In genomic region chr7:102514881-102515721, GRCh38 we compare ENCODE assay signal across 12 cellular contexts. TPM values are rescaled to one million over a fixed set of nuclear protein-coding genes. Genes with fewer than 3 reads are reported as not detected.
DNase-seq lines count a peak whose midpoint lies in the region; ATAC-seq, FAIRE-seq and TF ChIP-seq lines count a peak whose summit lies in the region.
"Not testable (repeated sequence)": the region's sequence is repeated elsewhere in the genome, so short reads cannot be mapped to it uniquely, and the experiment has no call there.
"Had no signal": no experiment of that assay in that cellular context is flagged by ENCODE, and none has a peak within 500 bp of the region (broad histone marks: within the 10 kb centered on the region; RNA-seq: fewer than 3 reads in every experiment).

No MANE protein-coding gene starts in this region.

- not testable (repeated sequence) for H3K4me1 Mint-ChIP-seq in activated CD4-positive, alpha-beta T cell treated with anti-CD3 and anti-CD28 coated beads, Interleukin-2, amount 10 ng/mL, durations not matched to agents 24 days and 14 days

- ATAC-seq in GM18909 (IDR thresholded peaks at IDR 0.05; ENCODE audit: poor library complexity, unreplicated experiment) (peak; percentile 68), GM21367 (IDR thresholded peaks at IDR 0.05; ENCODE audit: unreplicated experiment) (peak; percentile 60), HG02623 (IDR thresholded peaks at IDR 0.05; ENCODE audit: unreplicated experiment) (peak; percentile 63), HG03060 (IDR thresholded peaks at IDR 0.05; ENCODE audit: low read depth, unreplicated experiment) (peak; percentile 49), HG03457 (IDR thresholded peaks at IDR 0.05; ENCODE audit: unreplicated experiment) (peak; percentile 50), mucosa of descending colon (peak; percentile 2)

- H3K4me3 ChIP-seq in mucosa of descending colon = not testable (repeated sequence)

- not testable (repeated sequence) for H3K27ac Mint-ChIP-seq in activated CD4-positive, alpha-beta T cell treated with anti-CD3 and anti-CD28 coated beads, Interleukin-2, amount 10 ng/mL, durations not matched to agents 24 days and 14 days

- H3K4me3 Mint-ChIP-seq in activated CD4-positive, alpha-beta T cell treated with anti-CD3 and anti-CD28 coated beads, Interleukin-2, amount 10 ng/mL, durations not matched to agents 24 days and 14 days = not testable (repeated sequence)

- TF ChIP-seq CTCF in mucosa of descending colon (IDR thresholded peaks at IDR 0.05) = not testable (repeated sequence)

- not testable (repeated sequence) for H3K36me3 Mint-ChIP-seq in activated CD4-positive, alpha-beta T cell treated with anti-CD3 and anti-CD28 coated beads, Interleukin-2, amount 10 ng/mL, durations not matched to agents 24 days and 14 days (ENCODE audit: low read depth)

- not testable (repeated sequence) for H3K9me3 ChIP-seq in mucosa of descending colon

- TF ChIP-seq POLR2A in GM12891 (IDR thresholded peaks at IDR 0.05; ENCODE audit: low read depth, low read length) = not testable (repeated sequence)

- H3K36me3 ChIP-seq in mucosa of descending colon (ENCODE audit: low read depth) = not testable (repeated sequence)

- DNase-seq in GM12891 (ENCODE audit: insufficient read length, low spot score); mucosa of descending colon: not testable (repeated sequence)
- DNase-seq in activated CD4-positive, alpha-beta T cell treated with anti-CD3 and anti-CD28 coated beads, Interleukin-2, amount 10 ng/mL, durations not matched to agents 24 days and 14 days = peak; percentile 54

- FAIRE-seq in GM12891 (lab: Jason Lieb, UNC) = peak; percentile 89

- not testable (repeated sequence) for H3K27me3 Mint-ChIP-seq in activated CD4-positive, alpha-beta T cell treated with anti-CD3 and anti-CD28 coated beads, Interleukin-2, amount 10 ng/mL, durations not matched to agents 24 days and 14 days

- not testable (repeated sequence) for H3K4me1 ChIP-seq in mucosa of descending colon (ENCODE audit: low read depth)

- intact Hi-C loops in activated CD4-positive, alpha-beta T cell treated with anti-CD3 and anti-CD28 coated beads, Interleukin-2, amount 10 ng/mL, durations not matched to agents 24 days and 14 days (cut with micrococcal nuclease); mucosa of descending colon (cut with DNase I, micrococcal nuclease): not testable (repeated sequence)

- H3K9me3 Mint-ChIP-seq in activated CD4-positive, alpha-beta T cell treated with anti-CD3 and anti-CD28 coated beads, Interleukin-2, amount 10 ng/mL, durations not matched to agents 24 days and 14 days = not testable (repeated sequence)

RNA-seq across cellular contexts. Expression of gene RASA4B, which starts 2.5 kb away (rescaled TPM):
- 13.7 TPM for polyA plus RNA-seq in GM12891 (2012; ENCODE audit: low read depth, missing spikeins)
- 27.1 and 28.6 TPM in 2 replicates for total RNA-seq in activated CD4-positive, alpha-beta T cell treated with anti-CD3 and anti-CD28 coated beads, Interleukin-2, amount 10 ng/mL, durations not matched to agents 24 days and 14 days
- total RNA-seq in mucosa of descending colon = 10 to 100 TPM in 2 of 3 donors, 1 to 10 TPM in 1; 8.0 to 30.8 (median 12.2) TPM

RNA-seq across cellular contexts. Expression of gene UPK3BL2, which starts 28.4 kb away (rescaled TPM):
- 5.6 TPM for polyA plus RNA-seq in GM12891 (2012; ENCODE audit: low read depth, missing spikeins)
- total RNA-seq in activated CD4-positive, alpha-beta T cell treated with anti-CD3 and anti-CD28 coated beads, Interleukin-2, amount 10 ng/mL, durations not matched to agents 24 days and 14 days = 14.1 and 19.2 TPM in 2 replicates
- total RNA-seq in mucosa of descending colon = 10 to 100 TPM in 2 of 3 donors, 1 to 10 TPM in 1; 9.7 to 23.9 (median 18.7) TPM

RNA-seq across cellular contexts. Expression of gene SPDYE2, which starts 35.9 kb away (rescaled TPM):
- 0.12 TPM for polyA plus RNA-seq in GM12891 (2012; ENCODE audit: low read depth, missing spikeins)
- 0.19 TPM in 1 of 2 replicates, not detected in the other for total RNA-seq in activated CD4-positive, alpha-beta T cell treated with anti-CD3 and anti-CD28 coated beads, Interleukin-2, amount 10 ng/mL, durations not matched to agents 24 days and 14 days
- not detected for total RNA-seq in mucosa of descending colon
- total RNA-seq: activated naive CD4-positive, alpha-beta T cell treated with anti-CD3 and anti-CD28 coated beads for 36 hours; endodermal cell; HepG2; M059J had no signal
- polyA plus RNA-seq: HepG2 had no signal

RNA-seq across cellular contexts. Expression of gene POLR2J, which starts 36.4 kb away (rescaled TPM):
- 94.7 TPM for polyA plus RNA-seq in GM12891 (2012; ENCODE audit: low read depth, missing spikeins)
- total RNA-seq in activated CD4-positive, alpha-beta T cell treated with anti-CD3 and anti-CD28 coated beads, Interleukin-2, amount 10 ng/mL, durations not matched to agents 24 days and 14 days = 46.8 and 50.8 TPM in 2 replicates
- 10 to 100 TPM; 44.0 to 59.3 (median 45.6) TPM for total RNA-seq in mucosa of descending colon

RNA-seq across cellular contexts. Expression of gene LRWD1, which starts 50.3 kb away (rescaled TPM):
- polyA plus RNA-seq in GM12891 (2012; ENCODE audit: low read depth, missing spikeins) = 12.5 TPM
- total RNA-seq in activated CD4-positive, alpha-beta T cell treated with anti-CD3 and anti-CD28 coated beads, Interleukin-2, amount 10 ng/mL, durations not matched to agents 24 days and 14 days = 30.5 and 32.4 TPM in 2 replicates
- total RNA-seq in mucosa of descending colon = 10 to 100 TPM; 12.7 to 17.6 (median 13.3) TPM

Comparison
In these comparisons a context has a peak if more than half of its experiments do, and no peak if none do; other contexts are left out.
1. ATAC-seq: peak in every context shown above with its lines; median percentile 68 in GM18909; 63 in HG02623; 60 in GM21367; 50 in HG03457; 49 in HG03060; 2 in mucosa of descending colon.